ENCODE assay signal across 8 cellular contexts in the genomic region with DNA sequence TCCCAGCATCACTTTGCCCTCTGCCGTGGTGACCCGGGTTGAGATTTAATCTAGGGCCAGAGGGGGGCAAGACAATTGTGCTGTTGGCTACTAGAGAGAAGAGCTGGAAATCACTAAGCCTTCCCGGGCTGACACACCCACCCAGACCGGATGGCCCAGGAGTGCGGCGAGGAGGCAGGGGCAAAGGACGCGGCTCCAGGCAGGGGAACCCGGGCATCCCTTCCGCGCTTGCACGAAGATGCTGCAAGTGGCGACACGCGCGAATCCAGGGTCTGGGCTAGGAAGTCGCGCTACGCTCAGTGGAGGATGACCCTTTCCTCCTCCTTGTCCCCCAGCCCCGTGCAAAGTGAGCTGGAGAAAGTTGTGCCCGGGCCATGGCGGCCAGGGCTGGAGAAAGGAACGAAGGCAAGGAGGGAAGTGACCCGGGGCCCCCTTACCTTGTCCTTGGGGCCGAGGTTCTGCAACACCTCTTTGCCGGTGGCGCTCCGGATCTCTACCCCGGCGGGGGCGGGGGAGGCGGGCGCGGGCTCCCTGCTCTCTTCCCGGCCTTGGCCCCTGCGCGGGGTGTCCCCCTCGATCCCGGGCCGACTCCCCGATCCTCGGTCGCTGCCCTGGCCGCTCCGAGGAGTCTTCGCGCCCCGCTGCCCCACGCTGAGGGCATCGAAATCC. TPM values are rescaled to one million over a fixed set of nuclear protein-coding genes. Genes with fewer than 3 reads are reported as not detected.
DNase-seq lines count a peak whose midpoint lies in the region; ATAC-seq, FAIRE-seq and TF ChIP-seq lines count a peak whose summit lies in the region.

No MANE protein-coding gene starts in this region.

- peaks cover 10% of the 10 kb centered on the region for H3K36me3 ChIP-seq in MG63

- peaks cover 2% of the 10 kb centered on the region; the same call in 1 of the 2 replicates for H3K9me3 ChIP-seq in MG63

- H3K27me3 Mint-ChIP-seq in nephron progenitor cell (ENCODE audit: low read depth, poor library complexity), result peaks cover 17% of the 10 kb centered on the region

- H3K27ac Mint-ChIP-seq in nephron progenitor cell, result no peak overlapping the region

- TF ChIP-seq CTCF in C4-2B (conservative IDR thresholded peaks at IDR 0.05) (no peak), epithelial cell of esophagus (IDR thresholded peaks at IDR 0.05; ENCODE audit: insufficient read depth, low read depth, low read length, missing control alignments) (no peak), nephron progenitor cell (IDR thresholded peaks at IDR 0.05) (no peak)

- H3K4me1 Mint-ChIP-seq in nephron progenitor cell, result peaks cover 37% of the 10 kb centered on the region

- no peak for FAIRE-seq in GM12891 (lab: Jason Lieb, UNC)

- no peaks in the 10 kb centered on the region for H3K36me3 Mint-ChIP-seq in nephron progenitor cell (ENCODE audit: low read depth)

- H3K27ac ChIP-seq in C4-2B, result peak overlapping the region; percentile 48

- no peak for TF ChIP-seq POLR2A in GM12891 (IDR thresholded peaks at IDR 0.05; ENCODE audit: low read depth, low read length)

- peak overlapping the region; percentile 86 for H3K4me3 Mint-ChIP-seq in nephron progenitor cell

- no peaks in the 10 kb centered on the region for H3K27me3 ChIP-seq in MG63

- H3K9me3 Mint-ChIP-seq in nephron progenitor cell, result no peaks in the 10 kb centered on the region

- peak overlapping the region; percentile 77 for H3K4me3 ChIP-seq in MG63
- peak overlapping the region; percentile 51 for H3K4me3 ChIP-seq in epithelial cell of esophagus (ENCODE audit: low read length)

- no peak for ATAC-seq in GM18861 (IDR thresholded peaks at IDR 0.05; ENCODE audit: unreplicated experiment)

- DNase-seq in MG63 (peak; percentile 70), epithelial cell of esophagus (ENCODE audit: low read depth) (peak; percentile 29), nephron progenitor cell (peak; percentile 50), GF-D8 (lab: John Stamatoyannopoulos, UW) (no peak), GM12891 (ENCODE audit: insufficient read length, low spot score) (no peak)
- no peak for DNase-seq in NK-92 treated with Interleukin-12 subunit alpha and Interleukin-12 subunit beta, amount 100 ng/mL, for 24 hours (lab: John Stamatoyannopoulos, UW)

TF ChIP-seq in GM12891, 5 proteins besides CTCF, POLR2A, EP300 and RAD21:
- TF ChIP-seq POLR2AphosphoS5 (IDR thresholded peaks at IDR 0.05; ENCODE audit: low read depth, low read length), result no peak
- no peak for TF ChIP-seq POU2F2 (IDR thresholded peaks at IDR 0.05; ENCODE audit: low read depth, low read length)
- TF ChIP-seq PAX5 (IDR thresholded peaks at IDR 0.05; ENCODE audit: insufficient read depth, low read length, severe bottlenecking), result no peak
- no peak for TF ChIP-seq TAF1 (IDR thresholded peaks at IDR 0.05; ENCODE audit: low read depth, low read length)
- no peak for TF ChIP-seq SPI1 (IDR thresholded peaks at IDR 0.05; ENCODE audit: low read depth, low read length)
TF ChIP-seq in GM12891: peak in this region for 0.

RNA-seq across cellular contexts. Expression of a gene that starts 0.7 kb away (rescaled TPM):
- total RNA-seq in MG63 (2014; rRNA removed; shearing (Covaris generic); ENCODE audit: low replicate concordance), result 84.1 and 90.7 TPM in 2 replicates
- 0.12 TPM for polyA plus RNA-seq in GM12891 (2012; ENCODE audit: low read depth, missing spikeins)

Comparison
In these comparisons a context has a peak if more than half of its experiments do, and no peak if none do; other contexts are left out.
1. DNase-seq: peak in MG63 (single experiment), epithelial cell of esophagus (single experiment) and nephron progenitor cell (single experiment); none in GF-D8 (single experiment), GM12891 (single experiment) and NK-92 treated with Interleukin-12 subunit alpha and Interleukin-12 subunit beta, amount 100 ng/mL, for 24 hours (single experiment).